ENCODE assay signal across 8 cellular contexts in the genomic region with DNA sequence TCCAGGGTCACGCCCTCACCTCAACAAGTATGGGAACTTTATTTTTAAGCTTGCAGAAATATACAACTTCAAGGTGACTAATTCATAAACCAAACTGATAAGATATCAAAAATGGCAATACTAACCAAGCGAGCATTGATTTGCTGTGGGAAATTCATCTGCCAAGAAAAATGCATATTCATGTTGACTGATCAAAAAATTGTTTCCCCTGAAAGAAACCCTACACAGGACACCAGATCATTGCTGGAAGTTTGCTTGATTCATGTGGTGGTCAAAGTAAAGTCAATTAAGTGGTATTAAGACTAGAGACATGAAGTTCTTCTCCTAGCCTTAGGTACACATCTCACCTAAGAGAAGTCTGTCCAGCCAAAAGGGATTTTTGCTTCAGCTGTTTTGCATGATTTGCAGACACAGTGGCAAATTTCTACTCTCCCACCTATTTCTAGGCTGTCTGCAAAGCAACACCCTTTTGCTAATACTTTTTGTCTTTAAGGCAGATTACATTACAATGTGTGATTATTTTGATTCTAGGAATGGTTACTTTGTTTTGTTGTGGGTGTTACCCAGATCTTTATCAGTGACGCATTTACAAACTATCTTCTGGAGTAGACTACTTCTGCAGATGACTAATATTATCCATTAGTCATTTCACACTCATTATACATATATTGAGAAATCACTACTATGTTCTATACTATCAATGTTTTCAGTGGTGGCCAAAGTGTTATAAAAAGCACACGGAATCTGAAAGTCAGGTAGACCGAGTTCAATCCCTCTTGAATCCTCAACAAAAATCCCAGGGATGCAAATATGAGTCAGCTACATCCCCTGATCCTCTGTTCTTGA. TPM values are rescaled to one million over a fixed set of nuclear protein-coding genes. Genes with fewer than 3 reads are reported as not detected.
DNase-seq lines count a peak whose midpoint lies in the region; ATAC-seq and TF ChIP-seq lines count a peak whose summit lies in the region.

No MANE protein-coding gene starts in this region.

- H3K4me3 Mint-ChIP-seq in activated B cell treated with CpG ODN at 0.5 μM for 24 hours: peak overlapping the region; percentile 71

- peaks cover 79% of the 10 kb centered on the region for H3K4me1 Mint-ChIP-seq in activated B cell treated with CpG ODN at 0.5 μM for 24 hours

- H3K4me1 ChIP-seq in A673 (ENCODE audit: insufficient read depth, low read length, poor library complexity, severe bottlenecking) (no peaks in the 10 kb centered on the region), mucosa of descending colon (ENCODE audit: low read depth) (no peaks in the 10 kb centered on the region)

- DNase-seq in A673 (ENCODE audit: low spot score) (peak; percentile 7), activated B cell treated with CpG ODN at 0.5 μM for 24 hours (no peak), mucosa of descending colon (no peak), NCI-H146 (lab: John Stamatoyannopoulos, UW) (no peak), DMS153 treated with DMSO at 0.1 percent for 48 hours (lab: John Stamatoyannopoulos, UW; ENCODE audit: unreplicated experiment) (no peak), sciatic nerve (ENCODE audit: low spot score) (no peak)

- H3K9me3 ChIP-seq in A673 (ENCODE audit: low read depth, low read length, poor library complexity, severe bottlenecking): no peaks in the 10 kb centered on the region
- H3K9me3 ChIP-seq in mucosa of descending colon: no peaks in the 10 kb centered on the region

- POLR2A ChIA-PET in A673 (lab: Charles Lee; ENCODE audit: low non-redundant PET) (no interaction called here), activated B cell treated with CpG ODN at 0.5 μM for 24 hours (lab: Charles Lee) (interaction anchor here (0.7 to 1.7 kb wide), 6 partner anchors 9 to 347 kb away, joined by 3 to 7 read pairs (median 4); no protein-coding TSS in a partner anchor)

- intact Hi-C loops in A673 (cut with micrococcal nuclease; ENCODE audit: unreplicated experiment): no loop called here
- intact Hi-C loops in activated B cell treated with CpG ODN at 0.5 μM for 24 hours (cut with micrococcal nuclease): loop anchor here (1.0 to 5.0 kb wide), 10 partner anchors 7 to 1199 kb away; a partner anchor contains a TSS
- intact Hi-C loops in mucosa of descending colon (cut with DNase I, micrococcal nuclease): no loop called here
- intact Hi-C loops in sciatic nerve (cut with DNase I): no loop called here

- H3K4me3 ChIP-seq in A673 (ENCODE audit: low read depth, low read length, poor library complexity, severe bottlenecking) (no peak overlapping the region), mucosa of descending colon (no peak overlapping the region)

- no peaks in the 10 kb centered on the region for H3K36me3 ChIP-seq in A673 (ENCODE audit: insufficient read depth, low read length, poor library complexity, severe bottlenecking)
- no peaks in the 10 kb centered on the region for H3K36me3 ChIP-seq in mucosa of descending colon (ENCODE audit: low read depth)

- peaks cover 5% of the 10 kb centered on the region for H3K9me3 Mint-ChIP-seq in activated B cell treated with CpG ODN at 0.5 μM for 24 hours

- no TSS peak for BruUV-seq in A673 (replicated peaks; lab: Mats Ljungman, UMichigan)

- H3K27me3 ChIP-seq in A673 (replicated peaks; ENCODE audit: insufficient read depth, low read depth, low read length, poor library complexity): no peaks in the 10 kb centered on the region

- no peak for TF ChIP-seq CTCF in A673 (conservative IDR thresholded peaks at IDR 0.05; ENCODE audit: low read depth, low read length)
- no peak for TF ChIP-seq CTCF in activated B cell treated with CpG ODN at 0.5 μM for 24 hours (IDR thresholded peaks at IDR 0.05)
- TF ChIP-seq CTCF in mucosa of descending colon (IDR thresholded peaks at IDR 0.05): no peak

- H3K27me3 Mint-ChIP-seq in activated B cell treated with CpG ODN at 0.5 μM for 24 hours: no peaks in the 10 kb centered on the region

- CTCF ChIA-PET in A673 (lab: Charles Lee) (no interaction called here), activated B cell treated with CpG ODN at 0.5 μM for 24 hours (lab: Charles Lee) (interaction anchor here (0.8 to 4.6 kb wide), 2 partner anchors 11 to 203 kb away, joined by 3 to 16 read pairs; no protein-coding TSS in a partner anchor)

- H3K27ac Mint-ChIP-seq in activated B cell treated with CpG ODN at 0.5 μM for 24 hours: peak overlapping the region; percentile 98

- H3K27ac ChIP-seq in A673 (ENCODE audit: low read depth, low read length, poor library complexity, severe bottlenecking): no peak overlapping the region

- ATAC-seq in GM18909 (IDR thresholded peaks at IDR 0.05; ENCODE audit: poor library complexity, unreplicated experiment) (peak; percentile 86), HG03097 (IDR thresholded peaks at IDR 0.05; ENCODE audit: low FRiP score, unreplicated experiment) (peak; percentile 62), activated B cell treated with CpG ODN at 0.5 μM for 24 hours (ENCODE audit: low read depth) (peak; percentile 85), mucosa of descending colon (peak; percentile 76), sciatic nerve (no peak)

- peaks cover 52% of the 10 kb centered on the region for H3K36me3 Mint-ChIP-seq in activated B cell treated with CpG ODN at 0.5 μM for 24 hours (ENCODE audit: low read depth)

RNA-seq across cellular contexts. Expression of a gene that starts 12.3 kb away (rescaled TPM):
- total RNA-seq in A673 (2021) (not detected in 2 replicates), activated B cell treated with CpG ODN at 0.5 μM for 24 hours (48.7 and 49.7 TPM in 2 replicates), mucosa of descending colon (10 to 100 TPM in 1 of 3 donors, 1 to 10 TPM in 2; 3.2 to 11.1 (median 6.5) TPM), sciatic nerve (10.8 TPM)
